1 cellular context compared by ENCODE assay signal in the genomic region with DNA sequence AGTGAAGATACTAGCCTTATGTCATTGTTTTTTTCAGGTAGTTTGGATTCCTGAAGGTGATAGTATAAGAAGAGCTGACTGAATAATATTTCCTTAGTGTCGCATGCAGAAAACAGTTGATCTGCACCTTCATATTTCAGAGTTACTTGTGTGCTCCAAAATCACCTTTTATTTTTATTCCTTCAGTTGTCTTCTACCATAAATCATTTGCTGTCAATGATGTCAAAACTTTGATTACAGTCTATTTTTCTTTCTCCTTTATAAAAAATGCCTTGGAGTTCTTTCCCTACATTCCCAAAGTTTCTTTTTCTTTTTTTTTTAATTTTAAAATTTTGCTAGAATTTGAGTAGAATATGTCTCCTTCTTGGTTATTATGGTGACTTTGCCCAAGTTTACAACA.
TF ChIP-seq lines count a peak whose summit lies in the region.

No MANE protein-coding gene starts in this region.

TF ChIP-seq in GM23338, 12 proteins besides CTCF, POLR2A, EP300 and RAD21 (continued from another document):
- TF ChIP-seq, protein P1, sequence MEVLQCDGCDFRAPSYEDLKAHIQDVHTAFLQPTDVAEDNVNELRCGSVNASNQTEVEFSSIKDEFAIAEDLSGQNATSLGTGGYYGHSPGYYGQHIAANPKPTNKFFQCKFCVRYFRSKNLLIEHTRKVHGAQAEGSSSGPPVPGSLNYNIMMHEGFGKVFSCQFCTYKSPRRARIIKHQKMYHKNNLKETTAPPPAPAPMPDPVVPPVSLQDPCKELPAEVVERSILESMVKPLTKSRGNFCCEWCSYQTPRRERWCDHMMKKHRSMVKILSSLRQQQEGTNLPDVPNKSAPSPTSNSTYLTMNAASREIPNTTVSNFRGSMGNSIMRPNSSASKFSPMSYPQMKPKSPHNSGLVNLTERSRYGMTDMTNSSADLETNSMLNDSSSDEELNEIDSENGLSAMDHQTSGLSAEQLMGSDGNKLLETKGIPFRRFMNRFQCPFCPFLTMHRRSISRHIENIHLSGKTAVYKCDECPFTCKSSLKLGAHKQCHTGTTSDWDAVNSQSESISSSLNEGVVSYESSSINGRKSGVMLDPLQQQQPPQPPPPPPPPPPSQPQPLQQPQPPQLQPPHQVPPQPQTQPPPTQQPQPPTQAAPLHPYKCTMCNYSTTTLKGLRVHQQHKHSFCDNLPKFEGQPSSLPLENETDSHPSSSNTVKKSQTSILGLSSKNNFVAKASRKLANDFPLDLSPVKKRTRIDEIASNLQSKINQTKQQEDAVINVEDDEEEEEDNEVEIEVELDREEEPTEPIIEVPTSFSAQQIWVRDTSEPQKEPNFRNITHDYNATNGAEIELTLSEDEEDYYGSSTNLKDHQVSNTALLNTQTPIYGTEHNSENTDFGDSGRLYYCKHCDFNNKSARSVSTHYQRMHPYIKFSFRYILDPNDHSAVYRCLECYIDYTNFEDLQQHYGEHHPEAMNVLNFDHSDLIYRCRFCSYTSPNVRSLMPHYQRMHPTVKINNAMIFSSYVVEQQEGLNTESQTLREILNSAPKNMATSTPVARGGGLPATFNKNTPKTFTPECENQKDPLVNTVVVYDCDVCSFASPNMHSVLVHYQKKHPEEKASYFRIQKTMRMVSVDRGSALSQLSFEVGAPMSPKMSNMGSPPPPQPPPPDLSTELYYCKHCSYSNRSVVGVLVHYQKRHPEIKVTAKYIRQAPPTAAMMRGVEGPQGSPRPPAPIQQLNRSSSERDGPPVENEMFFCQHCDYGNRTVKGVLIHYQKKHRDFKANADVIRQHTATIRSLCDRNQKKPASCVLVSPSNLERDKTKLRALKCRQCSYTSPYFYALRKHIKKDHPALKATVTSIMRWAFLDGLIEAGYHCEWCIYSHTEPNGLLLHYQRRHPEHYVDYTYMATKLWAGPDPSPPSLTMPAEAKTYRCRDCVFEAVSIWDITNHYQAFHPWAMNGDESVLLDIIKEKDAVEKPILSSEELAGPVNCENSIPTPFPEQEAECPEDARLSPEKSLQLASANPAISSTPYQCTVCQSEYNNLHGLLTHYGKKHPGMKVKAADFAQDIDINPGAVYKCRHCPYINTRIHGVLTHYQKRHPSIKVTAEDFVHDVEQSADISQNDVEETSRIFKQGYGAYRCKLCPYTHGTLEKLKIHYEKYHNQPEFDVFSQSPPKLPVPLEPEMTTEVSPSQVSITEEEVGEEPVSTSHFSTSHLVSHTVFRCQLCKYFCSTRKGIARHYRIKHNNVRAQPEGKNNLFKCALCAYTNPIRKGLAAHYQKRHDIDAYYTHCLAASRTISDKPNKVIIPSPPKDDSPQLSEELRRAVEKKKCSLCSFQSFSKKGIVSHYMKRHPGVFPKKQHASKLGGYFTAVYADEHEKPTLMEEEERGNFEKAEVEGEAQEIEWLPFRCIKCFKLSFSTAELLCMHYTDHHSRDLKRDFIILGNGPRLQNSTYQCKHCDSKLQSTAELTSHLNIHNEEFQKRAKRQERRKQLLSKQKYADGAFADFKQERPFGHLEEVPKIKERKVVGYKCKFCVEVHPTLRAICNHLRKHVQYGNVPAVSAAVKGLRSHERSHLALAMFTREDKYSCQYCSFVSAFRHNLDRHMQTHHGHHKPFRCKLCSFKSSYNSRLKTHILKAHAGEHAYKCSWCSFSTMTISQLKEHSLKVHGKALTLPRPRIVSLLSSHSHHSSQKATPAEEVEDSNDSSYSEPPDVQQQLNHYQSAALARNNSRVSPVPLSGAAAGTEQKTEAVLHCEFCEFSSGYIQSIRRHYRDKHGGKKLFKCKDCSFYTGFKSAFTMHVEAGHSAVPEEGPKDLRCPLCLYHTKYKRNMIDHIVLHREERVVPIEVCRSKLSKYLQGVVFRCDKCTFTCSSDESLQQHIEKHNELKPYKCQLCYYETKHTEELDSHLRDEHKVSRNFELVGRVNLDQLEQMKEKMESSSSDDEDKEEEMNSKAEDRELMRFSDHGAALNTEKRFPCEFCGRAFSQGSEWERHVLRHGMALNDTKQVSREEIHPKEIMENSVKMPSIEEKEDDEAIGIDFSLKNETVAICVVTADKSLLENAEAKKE (CRISPR knock-in tag; IDR thresholded peaks at IDR 0.05), result no peak
- TF ChIP-seq ZNF331 (CRISPR knock-in tag; IDR thresholded peaks at IDR 0.05; ENCODE audit: low read depth) (no peak), STAT1 (IDR thresholded peaks at IDR 0.05; ENCODE audit: unreplicated experiment) (no peak), JUNB (IDR thresholded peaks at IDR 0.05; ENCODE audit: unreplicated experiment) (no peak), EZH2phosphoT487 (IDR thresholded peaks at IDR 0.05; ENCODE audit: unreplicated experiment) (no peak), NANOG (IDR thresholded peaks at IDR 0.05; ENCODE audit: borderline replicate concordance) (no peak), ZNF114 (CRISPR knock-in tag; IDR thresholded peaks at IDR 0.05) (no peak)
- TF ChIP-seq, protein P2, sequence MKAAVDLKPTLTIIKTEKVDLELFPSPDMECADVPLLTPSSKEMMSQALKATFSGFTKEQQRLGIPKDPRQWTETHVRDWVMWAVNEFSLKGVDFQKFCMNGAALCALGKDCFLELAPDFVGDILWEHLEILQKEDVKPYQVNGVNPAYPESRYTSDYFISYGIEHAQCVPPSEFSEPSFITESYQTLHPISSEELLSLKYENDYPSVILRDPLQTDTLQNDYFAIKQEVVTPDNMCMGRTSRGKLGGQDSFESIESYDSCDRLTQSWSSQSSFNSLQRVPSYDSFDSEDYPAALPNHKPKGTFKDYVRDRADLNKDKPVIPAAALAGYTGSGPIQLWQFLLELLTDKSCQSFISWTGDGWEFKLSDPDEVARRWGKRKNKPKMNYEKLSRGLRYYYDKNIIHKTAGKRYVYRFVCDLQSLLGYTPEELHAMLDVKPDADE (IDR thresholded peaks at IDR 0.05), result no peak
